ENCODE assay signal across 10 cellular contexts in the genomic region with DNA sequence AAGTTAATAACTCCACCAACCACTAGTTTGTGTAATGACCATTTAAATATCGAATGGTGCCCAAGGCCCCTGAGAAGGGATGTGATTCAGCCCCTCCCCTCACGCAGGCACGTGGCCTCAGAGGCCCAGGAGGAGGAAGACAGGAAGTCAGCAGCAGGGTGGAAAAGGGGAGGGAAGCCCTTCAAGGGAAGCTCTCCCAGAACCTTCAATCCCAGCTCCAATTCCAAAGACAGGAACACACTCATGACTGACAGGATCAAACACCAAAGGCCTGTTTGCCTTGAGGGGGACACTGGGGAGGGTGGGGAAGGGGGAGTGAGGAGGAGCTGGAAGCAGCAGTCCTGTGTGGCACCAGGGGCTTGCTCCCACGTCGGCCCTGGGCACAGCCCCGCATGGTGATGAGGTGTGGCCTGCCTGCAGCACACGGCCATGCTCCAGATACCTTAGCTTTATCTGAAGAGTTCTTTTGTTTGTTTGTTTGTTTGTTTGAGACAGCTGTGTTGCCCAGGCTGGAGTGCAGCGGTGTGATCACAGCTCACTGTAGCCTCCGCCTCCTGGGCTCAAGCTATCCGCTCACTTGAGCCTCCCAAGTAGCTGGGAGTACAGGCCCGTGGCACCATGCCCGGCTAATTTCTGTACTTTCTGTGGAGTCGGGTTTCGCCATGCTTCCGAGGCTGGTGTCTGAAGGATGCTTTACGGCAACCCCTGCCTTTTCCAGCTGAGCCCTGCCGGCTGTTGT.
A peak's percentile ranks its signal among the peaks of the same experiment; 100 is the strongest.
DNase-seq lines count a peak whose midpoint lies in the region; ATAC-seq, FAIRE-seq and TF ChIP-seq lines count a peak whose summit lies in the region.
"Had no signal": no experiment of that assay in that cellular context is flagged by ENCODE, and none has a peak within 500 bp of the region (broad histone marks: within the 10 kb centered on the region; RNA-seq: fewer than 3 reads in every experiment).

No MANE protein-coding gene starts in this region.

- TF ChIP-seq CTCF in kidney (IDR thresholded peaks at IDR 0.05; ENCODE audit: borderline replicate concordance, extremely low read depth, insufficient read depth), result no peak

- DNase-seq in ELF-1 (ENCODE audit: low read depth, low spot score) (peak; percentile 92), NCI-H2171 (lab: John Stamatoyannopoulos, UW) (peak; percentile 76), kidney (peak; percentile 82), left lobe of liver (ENCODE audit: low spot score) (no peak)
- no peak for DNase-seq in effector CD4-positive, alpha-beta T cell

- peak overlapping the region; percentile 4 for H3K27ac ChIP-seq in angular gyrus (ENCODE audit: low read depth, low read length)
- peak overlapping the region in 1 of 2 donors; percentile 14 for H3K27ac ChIP-seq in kidney (ENCODE audit: low read depth in 2 of 2, low read length in 2 of 2)

- no peak overlapping the region for H3K9ac ChIP-seq in kidney (ENCODE audit: low read length in 2 of 2)

- ATAC-seq in GM19455 (IDR thresholded peaks at IDR 0.05; ENCODE audit: unreplicated experiment) (no peak), GM21529 (IDR thresholded peaks at IDR 0.05; ENCODE audit: unreplicated experiment) (no peak), left lobe of liver (no peak)

- H3K9me3 ChIP-seq in kidney (ENCODE audit: control insufficient read depth in 1 of 2, low read length in 2 of 2), result no peaks in the 10 kb centered on the region
- H3K9me3 ChIP-seq: pancreas, Peyer's patch had no signal

- peaks cover 29 to 55% of the 10 kb centered on the region in 2 donors for H3K4me1 ChIP-seq in kidney (ENCODE audit: control insufficient read depth in 1 of 2, insufficient read depth in 1 of 2, low read depth in 1 of 2, low read length in 2 of 2)

- intact Hi-C loops in kidney (cut with DNase I), result no loop called here

- FAIRE-seq in kidney (lab: Jason Lieb, UNC), result no peak
- FAIRE-seq: pancreas had no signal

- H3K4me3 ChIP-seq in kidney (ENCODE audit: low read length in 2 of 2), result no peak overlapping the region
- H3K4me3 ChIP-seq: pancreas, Peyer's patch had no signal

- H3K36me3 ChIP-seq in kidney (ENCODE audit: control insufficient read depth in 1 of 2, insufficient read depth in 2 of 2, low read length in 2 of 2), result no peaks in the 10 kb centered on the region
- H3K36me3 ChIP-seq: pancreas, Peyer's patch had no signal

Comparison
In these comparisons a context has a peak if more than half of its experiments do, and no peak if none do; other contexts are left out.
1. DNase-seq: peak in ELF-1 (single experiment), NCI-H2171 (single experiment) and kidney (single experiment); none in left lobe of liver (single experiment) and effector CD4-positive, alpha-beta T cell (single experiment).